ENCODE assay signal across 26 cellular contexts in the genomic region with DNA sequence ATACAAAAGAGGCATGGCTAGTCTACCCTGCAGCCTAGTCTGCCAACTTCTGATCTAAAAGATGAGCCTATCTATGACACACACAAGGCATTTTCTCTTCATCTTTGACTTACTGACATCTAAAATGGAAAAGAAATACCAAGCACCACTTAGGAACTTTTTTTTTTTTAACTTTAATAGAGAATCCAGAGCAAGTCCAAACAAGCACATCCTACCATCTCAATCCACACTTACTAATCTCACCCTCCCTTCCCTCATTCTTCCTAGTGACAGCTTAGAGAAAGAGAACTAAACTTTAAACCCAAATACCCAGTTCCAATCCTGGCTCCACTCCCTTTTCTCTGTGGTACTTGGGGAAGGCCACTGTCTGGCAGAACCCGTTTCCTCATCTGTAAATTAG. TPM values are rescaled to one million over a fixed set of nuclear protein-coding genes. Genes with fewer than 3 reads are reported as not detected.
"Had no signal": no experiment of that assay in that cellular context is flagged by ENCODE, and none has a peak within 500 bp of the region (broad histone marks: within the 10 kb centered on the region; RNA-seq: fewer than 3 reads in every experiment).

No MANE protein-coding gene starts in this region.

- H3K4me3 ChIP-seq: SJSA1 had no signal

- H3K27me3 ChIP-seq: SJSA1 had no signal

- H3K27ac ChIP-seq: SJSA1, WERI-Rb-1 had no signal

- H3K36me3 ChIP-seq: SJSA1 had no signal

- DNase-seq: activated CD4-positive, alpha-beta T cell treated with anti-CD3 and anti-CD28 coated beads for 4 hours; activated CD8-positive, alpha-beta memory T cell treated with anti-CD3 and anti-CD28 coated beads, Interleukin-2, amount 50 U/mL, for 48 hours; activated CD8-positive, alpha-beta T cell treated with anti-CD3 and anti-CD28 coated beads, Interleukin-2, amount 10 ng/mL, durations not matched to agents 7 days and 5 days; activated gamma-delta T cell; activated naive CD4-positive, alpha-beta T cell treated with anti-CD3 and anti-CD28 coated beads for 36 hours; activated T-cell treated with anti-CD3 and anti-CD28 coated beads, Interleukin-2, amount 50 U/mL, for 1 hour; amygdala; caudate nucleus; MM.1S; NCI-H1105; NCI-H1436; NCI-H1694 treated with DMSO at 0.1 percent for 48 hours; NCI-H2029 treated with DMSO at 0.1 percent for 48 hours; NCI-H345; NCI-H510A; NCI-H526 treated with DMSO at 0.1 percent for 48 hours; NCI-H82; NK-92 treated with Interleukin-12 subunit alpha and Interleukin-12 subunit beta, amount 100 ng/mL, for 24 hours; OCI-M1; RPMI8226; SHP77; T-cell; T-helper 2 cell; T1000; WERI-Rb-1 had no signal

- H3K9me3 ChIP-seq: SJSA1 had no signal

RNA-seq across cellular contexts. Expression of a gene that starts 31.8 kb away (rescaled TPM):
- total RNA-seq: activated CD8-positive, alpha-beta T cell treated with anti-CD3 and anti-CD28 coated beads, Interleukin-2, amount 10 ng/mL, durations not matched to agents 7 days and 5 days; activated naive CD4-positive, alpha-beta T cell treated with anti-CD3 and anti-CD28 coated beads for 36 hours; T-cell had no signal
